In genomic region chr7:64907641-64908326, GRCh38 we compare ENCODE assay signal across 19 cellular contexts. TPM values are rescaled to one million over a fixed set of nuclear protein-coding genes. Genes with fewer than 3 reads are reported as not detected.
DNase-seq lines count a peak whose midpoint lies in the region; ATAC-seq and TF ChIP-seq lines count a peak whose summit lies in the region.
"Had no signal": no experiment of that assay in that cellular context is flagged by ENCODE, and none has a peak within 500 bp of the region (broad histone marks: within the 10 kb centered on the region; RNA-seq: fewer than 3 reads in every experiment).

No MANE protein-coding gene starts in this region.

- no peaks in the 10 kb centered on the region for H3K27me3 Mint-ChIP-seq in T-helper 17 cell
- H3K27me3 Mint-ChIP-seq in memory B cell: no peaks in the 10 kb centered on the region
- H3K27me3 Mint-ChIP-seq in activated T-helper 2 cell treated with anti-CD3 and anti-CD28 coated beads, Interferon-gamma antibody, Interleukin-2, Interleukin-4, amounts not matched to agents 10 μg/mL and 5 μg/mL and 100 μg/mL, durations not matched to agents 14 hours and 24 hours and 36 hours (ENCODE audit: low read depth): no peaks in the 10 kb centered on the region

- WGBS in GM23248 (ENCODE audit: low coverage in 1 of 2, low lambda C conversion rate in 2 of 2, missing lambda C conversion rate in 2 of 2), 2 experiments: 40 to 43% methylated on average over 5 of the region's 5 CpGs

- H3K4me1 ChIP-seq in A673 (ENCODE audit: insufficient read depth, low read length, poor library complexity, severe bottlenecking) (peaks cover 8% of the 10 kb centered on the region), GM23248 (ENCODE audit: insufficient read depth) (peaks cover 4% of the 10 kb centered on the region)
- H3K4me1 ChIP-seq: parathyroid adenoma, Peyer's patch had no signal

- no peaks in the 10 kb centered on the region for H4K20me1 ChIP-seq in GM23248 (ENCODE audit: insufficient read depth)

- no peaks in the 10 kb centered on the region for H3K9me2 ChIP-seq in GM23248 (ENCODE audit: insufficient read depth)

- in situ Hi-C loops in GM23248 (cut with MboI): no loop called here

- POLR2A ChIA-PET in A673 (lab: Charles Lee; ENCODE audit: low non-redundant PET): no interaction called here

- no TSS peak for BruUV-seq in A673 (replicated peaks; lab: Mats Ljungman, UMichigan)

- peaks cover 86% of the 10 kb centered on the region for H3K79me2 ChIP-seq in GM23248 (ENCODE audit: insufficient read depth)

- no peak for TF ChIP-seq CTCF in A673 (conservative IDR thresholded peaks at IDR 0.05; ENCODE audit: low read depth, low read length)

- H3K4me3 ChIP-seq in A673 (ENCODE audit: low read depth, low read length, poor library complexity, severe bottlenecking): no peak overlapping the region
- H3K4me3 ChIP-seq in GM23248: no peak overlapping the region
- H3K4me3 ChIP-seq: BLaER1, esophagus muscularis mucosa, MG63, Peyer's patch had no signal

- DNase-seq in A673 (ENCODE audit: low spot score): peak; percentile 9
- DNase-seq in GM23248: peak; percentile 12
- no peak for DNase-seq in T-helper 17 cell
- DNase-seq in memory B cell (ENCODE audit: low spot score in 2 of 2): no peak
- no peak for DNase-seq in iPS-NIHi7 (ENCODE audit: extremely low spot score)
- no peak for DNase-seq in activated T-helper 2 cell treated with anti-CD3 and anti-CD28 coated beads, Interferon-gamma antibody, Interleukin-2, Interleukin-4, amounts not matched to agents 10 μg/mL and 5 μg/mL and 100 μg/mL, durations not matched to agents 14 hours and 24 hours and 36 hours (ENCODE audit: low spot score)
- no peak for DNase-seq in pons (ENCODE audit: low spot score)
- no peak for DNase-seq in NCI-H146 (lab: John Stamatoyannopoulos, UW)
- DNase-seq: activated CD8-positive, alpha-beta memory T cell treated with anti-CD3 and anti-CD28 coated beads for 24 hours; activated naive CD4-positive, alpha-beta T cell treated with anti-CD3 and anti-CD28 coated beads for 36 hours; GOT3; MG63; Peyer's patch; stimulated activated CD4-positive, alpha-beta T cell treated with anti-CD3 and anti-CD28 coated beads, Interleukin-1b, Interleukin-23, amount 100 ng/mL, for 48 hours; T-helper 9 cell had no signal

- peak overlapping the region; percentile 4 for H3K4me2 ChIP-seq in GM23248 (ENCODE audit: unreplicated experiment)
- H3K4me2 ChIP-seq: BLaER1 had no signal

- ATAC-seq in T-helper 17 cell (no peak), memory B cell (ENCODE audit: low read depth) (no peak)

- peaks cover 3% of the 10 kb centered on the region for H3K9me3 Mint-ChIP-seq in memory B cell
- peaks cover 42% of the 10 kb centered on the region for H3K9me3 Mint-ChIP-seq in activated T-helper 2 cell treated with anti-CD3 and anti-CD28 coated beads, Interferon-gamma antibody, Interleukin-2, Interleukin-4, amounts not matched to agents 10 μg/mL and 5 μg/mL and 100 μg/mL, durations not matched to agents 14 hours and 24 hours and 36 hours

- H3K36me3 Mint-ChIP-seq in T-helper 17 cell (ENCODE audit: low read depth): no peaks in the 10 kb centered on the region
- H3K36me3 Mint-ChIP-seq in memory B cell: peaks cover 8% of the 10 kb centered on the region
- H3K36me3 Mint-ChIP-seq in activated T-helper 2 cell treated with anti-CD3 and anti-CD28 coated beads, Interferon-gamma antibody, Interleukin-2, Interleukin-4, amounts not matched to agents 10 μg/mL and 5 μg/mL and 100 μg/mL, durations not matched to agents 14 hours and 24 hours and 36 hours (ENCODE audit: low read depth): peaks cover 75% of the 10 kb centered on the region

- H2AFZ ChIP-seq in GM23248: 0 out of 2 replicates have a peak overlapping the region, but pooled peaks have one; percentile 13
- H2AFZ ChIP-seq: parathyroid adenoma had no signal

- H3K27ac ChIP-seq in A673 (ENCODE audit: low read depth, low read length, poor library complexity, severe bottlenecking) (no peak overlapping the region), GM23248 (no peak overlapping the region)
- H3K27ac ChIP-seq: BLaER1, esophagus muscularis mucosa, HL-60, parathyroid adenoma, Peyer's patch had no signal

- H3K27ac Mint-ChIP-seq in T-helper 17 cell (peak overlapping the region; percentile 80), memory B cell (peak overlapping the region; percentile 62)
- H3K27ac Mint-ChIP-seq in activated T-helper 2 cell treated with anti-CD3 and anti-CD28 coated beads, Interferon-gamma antibody, Interleukin-2, Interleukin-4, amounts not matched to agents 10 μg/mL and 5 μg/mL and 100 μg/mL, durations not matched to agents 14 hours and 24 hours and 36 hours: no peak overlapping the region
- H3K27ac Mint-ChIP-seq: activated naive CD4-positive, alpha-beta T cell treated with anti-CD3 and anti-CD28 coated beads for 36 hours had no signal

- no peaks in the 10 kb centered on the region for H3K27me3 ChIP-seq in A673 (replicated peaks; ENCODE audit: insufficient read depth, low read depth, low read length, poor library complexity)
- H3K27me3 ChIP-seq in GM23248 (replicated peaks; ENCODE audit: insufficient read depth): no peaks in the 10 kb centered on the region
- H3K27me3 ChIP-seq: BLaER1, esophagus muscularis mucosa, MG63, Peyer's patch had no signal

- H3K4me1 Mint-ChIP-seq in T-helper 17 cell: peaks cover 32% of the 10 kb centered on the region
- H3K4me1 Mint-ChIP-seq in memory B cell: peaks cover 42% of the 10 kb centered on the region
- peaks cover 23% of the 10 kb centered on the region for H3K4me1 Mint-ChIP-seq in activated T-helper 2 cell treated with anti-CD3 and anti-CD28 coated beads, Interferon-gamma antibody, Interleukin-2, Interleukin-4, amounts not matched to agents 10 μg/mL and 5 μg/mL and 100 μg/mL, durations not matched to agents 14 hours and 24 hours and 36 hours (ENCODE audit: low read depth)

- no peak overlapping the region for H3K9ac ChIP-seq in GM23248
- H3K9ac ChIP-seq: BLaER1, parathyroid adenoma had no signal

- no peaks in the 10 kb centered on the region for H3F3A ChIP-seq in GM23248 (ENCODE audit: insufficient read depth)

- CTCF ChIA-PET in A673 (lab: Charles Lee): no interaction called here

- intact Hi-C loops in A673 (cut with micrococcal nuclease; ENCODE audit: unreplicated experiment): no loop called here
- intact Hi-C loops in activated T-helper 2 cell treated with anti-CD3 and anti-CD28 coated beads, Interferon-gamma antibody, Interleukin-2, Interleukin-4, amounts not matched to agents 10 μg/mL and 5 μg/mL and 100 μg/mL, durations not matched to agents 14 hours and 24 hours and 36 hours (cut with micrococcal nuclease): loop anchor here (10.0 kb wide), 3 partner anchors 467 to 1937 kb away; partner anchors contain the start of gene ZNF92

- H3K9me3 ChIP-seq in A673 (ENCODE audit: low read depth, low read length, poor library complexity, severe bottlenecking) (peaks cover 20% of the 10 kb centered on the region), GM23248 (ENCODE audit: low read depth) (no peaks in the 10 kb centered on the region), T-helper 17 cell (ENCODE audit: control insufficient read depth, low read length, poor library complexity, severe bottlenecking) (no peaks in the 10 kb centered on the region)
- H3K9me3 ChIP-seq: esophagus muscularis mucosa, Peyer's patch had no signal

- H3K36me3 ChIP-seq in A673 (ENCODE audit: insufficient read depth, low read length, poor library complexity, severe bottlenecking): peaks cover 6% of the 10 kb centered on the region
- no peaks in the 10 kb centered on the region for H3K36me3 ChIP-seq in GM23248 (ENCODE audit: low read depth)
- H3K36me3 ChIP-seq: esophagus muscularis mucosa, Peyer's patch had no signal

- no peak overlapping the region for H3K4me3 Mint-ChIP-seq in T-helper 17 cell
- H3K4me3 Mint-ChIP-seq in memory B cell: no peak overlapping the region
- no peak overlapping the region for H3K4me3 Mint-ChIP-seq in activated T-helper 2 cell treated with anti-CD3 and anti-CD28 coated beads, Interferon-gamma antibody, Interleukin-2, Interleukin-4, amounts not matched to agents 10 μg/mL and 5 μg/mL and 100 μg/mL, durations not matched to agents 14 hours and 24 hours and 36 hours (ENCODE audit: low read depth)
- H3K4me3 Mint-ChIP-seq: activated naive CD4-positive, alpha-beta T cell treated with anti-CD3 and anti-CD28 coated beads for 36 hours had no signal

RNA-seq across cellular contexts. Expression of gene ZNF273, which starts 4.7 kb away (rescaled TPM):
- total RNA-seq in A673 (2021): 10.1 and 11.5 TPM in 2 replicates
- 4.8 and 8.3 TPM in 2 replicates for total RNA-seq in GM23248 (2014; rRNA removed; shearing (Covaris generic))
- 2.1 and 4.1 TPM in 2 replicates for polyA plus RNA-seq in GM23248 (2016; fragmentation: Nextera tagmentation; extraction: Ambion mirVana)
- 1 to 10 TPM; 5.9 to 6.7 TPM for total RNA-seq in T-helper 17 cell
- 7.2 and 7.5 TPM in 2 replicates for total RNA-seq in activated T-helper 2 cell treated with anti-CD3 and anti-CD28 coated beads, Interferon-gamma antibody, Interleukin-2, Interleukin-4, amounts not matched to agents 10 μg/mL and 5 μg/mL and 100 μg/mL, durations not matched to agents 14 hours and 24 hours and 36 hours

Comparison
In these comparisons a context has a peak if more than half of its experiments do, and no peak if none do; other contexts are left out.
1. DNase-seq: peak in A673 (single experiment) and GM23248 (single experiment); none in T-helper 17 cell (0 of 3), memory B cell (0 of 2), iPS-NIHi7 (single experiment), activated T-helper 2 cell treated with anti-CD3 and anti-CD28 coated beads, Interferon-gamma antibody, Interleukin-2, Interleukin-4, amounts not matched to agents 10 μg/mL and 5 μg/mL and 100 μg/mL, durations not matched to agents 14 hours and 24 hours and 36 hours (single experiment), pons (single experiment) and NCI-H146 (single experiment).